In the genomic region with DNA sequence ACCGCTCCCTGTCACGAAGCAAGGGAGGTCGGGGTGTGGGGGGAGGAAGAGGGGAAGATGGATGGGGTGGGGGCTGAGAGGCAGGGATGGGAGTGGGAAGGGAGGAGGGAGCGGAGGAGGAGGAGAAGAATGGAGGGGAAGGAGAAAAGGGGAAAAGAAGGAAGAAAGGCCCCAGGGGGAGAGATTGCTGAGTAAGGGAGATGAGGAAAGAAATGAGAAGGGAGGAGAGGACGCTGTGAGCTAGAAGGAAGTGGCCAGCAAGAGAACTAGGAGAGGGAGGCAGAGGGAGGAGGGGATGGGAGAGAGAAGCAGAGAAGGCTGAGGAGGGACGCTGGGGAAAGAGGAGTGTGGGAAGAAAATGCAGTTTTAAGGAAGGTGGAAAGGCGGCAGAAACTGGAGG, we compare ENCODE assay signal across 2 cellular contexts.
TF ChIP-seq lines count a peak whose summit lies in the region.

No MANE protein-coding gene starts in this region.

TF ChIP-seq in GM23338, 12 proteins besides CTCF, POLR2A, EP300 and RAD21:
- TF ChIP-seq, protein P1, sequence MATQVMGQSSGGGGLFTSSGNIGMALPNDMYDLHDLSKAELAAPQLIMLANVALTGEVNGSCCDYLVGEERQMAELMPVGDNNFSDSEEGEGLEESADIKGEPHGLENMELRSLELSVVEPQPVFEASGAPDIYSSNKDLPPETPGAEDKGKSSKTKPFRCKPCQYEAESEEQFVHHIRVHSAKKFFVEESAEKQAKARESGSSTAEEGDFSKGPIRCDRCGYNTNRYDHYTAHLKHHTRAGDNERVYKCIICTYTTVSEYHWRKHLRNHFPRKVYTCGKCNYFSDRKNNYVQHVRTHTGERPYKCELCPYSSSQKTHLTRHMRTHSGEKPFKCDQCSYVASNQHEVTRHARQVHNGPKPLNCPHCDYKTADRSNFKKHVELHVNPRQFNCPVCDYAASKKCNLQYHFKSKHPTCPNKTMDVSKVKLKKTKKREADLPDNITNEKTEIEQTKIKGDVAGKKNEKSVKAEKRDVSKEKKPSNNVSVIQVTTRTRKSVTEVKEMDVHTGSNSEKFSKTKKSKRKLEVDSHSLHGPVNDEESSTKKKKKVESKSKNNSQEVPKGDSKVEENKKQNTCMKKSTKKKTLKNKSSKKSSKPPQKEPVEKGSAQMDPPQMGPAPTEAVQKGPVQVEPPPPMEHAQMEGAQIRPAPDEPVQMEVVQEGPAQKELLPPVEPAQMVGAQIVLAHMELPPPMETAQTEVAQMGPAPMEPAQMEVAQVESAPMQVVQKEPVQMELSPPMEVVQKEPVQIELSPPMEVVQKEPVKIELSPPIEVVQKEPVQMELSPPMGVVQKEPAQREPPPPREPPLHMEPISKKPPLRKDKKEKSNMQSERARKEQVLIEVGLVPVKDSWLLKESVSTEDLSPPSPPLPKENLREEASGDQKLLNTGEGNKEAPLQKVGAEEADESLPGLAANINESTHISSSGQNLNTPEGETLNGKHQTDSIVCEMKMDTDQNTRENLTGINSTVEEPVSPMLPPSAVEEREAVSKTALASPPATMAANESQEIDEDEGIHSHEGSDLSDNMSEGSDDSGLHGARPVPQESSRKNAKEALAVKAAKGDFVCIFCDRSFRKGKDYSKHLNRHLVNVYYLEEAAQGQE (IDR thresholded peaks at IDR 0.05; ENCODE audit: unreplicated experiment): no peak
- TF ChIP-seq JUNB (IDR thresholded peaks at IDR 0.05; ENCODE audit: unreplicated experiment) (no peak), EZH2 (IDR thresholded peaks at IDR 0.05; ENCODE audit: low read depth, unreplicated experiment) (no peak)
- TF ChIP-seq, protein P2, sequence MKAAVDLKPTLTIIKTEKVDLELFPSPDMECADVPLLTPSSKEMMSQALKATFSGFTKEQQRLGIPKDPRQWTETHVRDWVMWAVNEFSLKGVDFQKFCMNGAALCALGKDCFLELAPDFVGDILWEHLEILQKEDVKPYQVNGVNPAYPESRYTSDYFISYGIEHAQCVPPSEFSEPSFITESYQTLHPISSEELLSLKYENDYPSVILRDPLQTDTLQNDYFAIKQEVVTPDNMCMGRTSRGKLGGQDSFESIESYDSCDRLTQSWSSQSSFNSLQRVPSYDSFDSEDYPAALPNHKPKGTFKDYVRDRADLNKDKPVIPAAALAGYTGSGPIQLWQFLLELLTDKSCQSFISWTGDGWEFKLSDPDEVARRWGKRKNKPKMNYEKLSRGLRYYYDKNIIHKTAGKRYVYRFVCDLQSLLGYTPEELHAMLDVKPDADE (IDR thresholded peaks at IDR 0.05): no peak

TF ChIP-seq in H1, 55 proteins besides CTCF, POLR2A, EP300 and RAD21:
- no peak for TF ChIP-seq CHD1 (IDR thresholded peaks at IDR 0.05; ENCODE audit: low read depth, low read length)
- TF ChIP-seq, protein P3, sequence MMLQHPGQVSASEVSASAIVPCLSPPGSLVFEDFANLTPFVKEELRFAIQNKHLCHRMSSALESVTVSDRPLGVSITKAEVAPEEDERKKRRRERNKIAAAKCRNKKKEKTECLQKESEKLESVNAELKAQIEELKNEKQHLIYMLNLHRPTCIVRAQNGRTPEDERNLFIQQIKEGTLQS (IDR thresholded peaks at IDR 0.05; ENCODE audit: insufficient read depth, low read depth, low read length): no peak
- TF ChIP-seq POLR2AphosphoS5 (IDR thresholded peaks at IDR 0.05; ENCODE audit: low read depth, low read length): no peak
- TF ChIP-seq SRF (IDR thresholded peaks at IDR 0.05; ENCODE audit: low read depth, low read length): no peak
- TF ChIP-seq SP2 (IDR thresholded peaks at IDR 0.05; ENCODE audit: low read length): no peak
